ENCODE assay signal across 8 cellular contexts in genomic region chr4:67700874-67701850, GRCh38. TPM values are rescaled to one million over a fixed set of nuclear protein-coding genes. Genes with fewer than 3 reads are reported as not detected.
DNase-seq lines count a peak whose midpoint lies in the region; FAIRE-seq and TF ChIP-seq lines count a peak whose summit lies in the region.

UBA6 (minus strand) TSS chr4:67701155; CDS start chr4:67701119, 36 bp downstream.

- no peaks in the 10 kb centered on the region for H3K9me3 ChIP-seq in neuronal stem cell (replicated peaks in 1 of 2; ENCODE audit: control insufficient read depth in 2 of 2, insufficient read depth in 1 of 2, low read depth in 1 of 2, low read length in 2 of 2)

- peak within 1 kb of the TSS; percentile 56 for H3K14ac ChIP-seq in neuronal stem cell (ENCODE audit: low read length)

- DNase-seq in GM06990 (ENCODE audit: extremely low read depth, insufficient read length) (peak; percentile 94), HFF-Myc (ENCODE audit: extremely low read depth, low read depth) (peak; percentile 96), MV-4-11 (lab: John Stamatoyannopoulos, UW) (peak; percentile 96), SK-MEL-5 (ENCODE audit: low read depth, low spot score) (peak; percentile 93), frontal cortex (ENCODE audit: low spot score in 2 of 2) (peak; percentile 89 to 93), neuronal stem cell (ENCODE audit: low spot score) (peak; percentile 88)
- DNase-seq in activated naive CD4-positive, alpha-beta T cell treated with Interleukin-2 at 50 U/mL for 16 hours: peak; percentile 95

- H2AFZ ChIP-seq in neuronal stem cell (ENCODE audit: low read length): peak within 1 kb of the TSS; percentile 95

- peaks cover 4 to 5% of the 10 kb centered on the region in 2 donors for H3K4me1 ChIP-seq in neuronal stem cell (ENCODE audit: control insufficient read depth in 2 of 2, insufficient read depth in 1 of 2, low read depth in 1 of 2, low read length in 2 of 2)

- in situ Hi-C loops in SK-MEL-5 (cut with HindIII; ENCODE audit: low pct_unique_long_range_greater_than_20kb, low sequenced_read_pairs): no loop called here

- H3K18ac ChIP-seq in neuronal stem cell (ENCODE audit: low read length): peak within 1 kb of the TSS; percentile 95

- H3K27ac ChIP-seq in neuronal stem cell (replicated peaks; ENCODE audit: low read length): peak within 1 kb of the TSS; percentile 78

- H3K79me1 ChIP-seq in neuronal stem cell (ENCODE audit: low read depth, low read length): no peaks in the 10 kb centered on the region

- H3K27me3 ChIP-seq in GM06990 (replicated peaks; ENCODE audit: control insufficient read depth, insufficient read depth, low read length) (no peaks in the 10 kb centered on the region), neuronal stem cell (ENCODE audit: control insufficient read depth in 3 of 3, insufficient read depth in 3 of 3, low read depth in 1 of 3, low read length in 3 of 3) (no peaks in the 10 kb centered on the region)

- peak within 1 kb of the TSS; percentile 80 for H3K23ac ChIP-seq in neuronal stem cell (ENCODE audit: low read depth, low read length, poor library complexity)

- H2BK120ac ChIP-seq in neuronal stem cell (ENCODE audit: low read depth, low read length): no peak within 1 kb of the TSS

- H3K36me3 ChIP-seq in GM06990 (ENCODE audit: control insufficient read depth, insufficient read depth, low read length): no peaks in the 10 kb centered on the region
- peaks cover 0 to 18% of the 10 kb centered on the region in 2 donors for H3K36me3 ChIP-seq in neuronal stem cell (replicated peaks in 1 of 2; ENCODE audit: control insufficient read depth in 2 of 2, insufficient read depth in 2 of 2, low read length in 2 of 2)

- FAIRE-seq in frontal cortex (lab: Jason Lieb, UNC): no peak

- WGBS in neuronal stem cell (ENCODE audit: extremely low coverage in 2 of 2, insufficient read length in 2 of 2, insufficient replicate concordance in 1 of 2), 2 donors: no CpG with 5 or more reads among the region's 55 CpGs

- H3K4ac ChIP-seq in neuronal stem cell (ENCODE audit: low read length): no peak within 1 kb of the TSS

- peak; percentile 43 for TF ChIP-seq CTCF in GM06990 (IDR thresholded peaks at IDR 0.05; ENCODE audit: insufficient read depth, low read length, poor library complexity, severe bottlenecking)
- peak; percentile 20 for TF ChIP-seq CTCF in HFF-Myc (IDR thresholded peaks at IDR 0.05; ENCODE audit: low read depth, low read length, missing control alignments)
- TF ChIP-seq CTCF in subcutaneous adipose tissue (IDR thresholded peaks at IDR 0.05; ENCODE audit: low read depth): no peak

- peak within 1 kb of the TSS; percentile 90 for H2BK5ac ChIP-seq in neuronal stem cell (ENCODE audit: low read length)

- H3K4me2 ChIP-seq in neuronal stem cell (ENCODE audit: insufficient read depth, low read length, poor library complexity, severe bottlenecking): peak within 1 kb of the TSS; percentile 43

- H2BK15ac ChIP-seq in neuronal stem cell (ENCODE audit: low read length): peak within 1 kb of the TSS; percentile 75

- no peak within 1 kb of the TSS for H4K91ac ChIP-seq in neuronal stem cell (ENCODE audit: low read depth, low read length, poor library complexity)

- peak within 1 kb of the TSS; percentile 77 for H3K9ac ChIP-seq in neuronal stem cell (ENCODE audit: low read depth, low read length, poor library complexity)

- H2BK12ac ChIP-seq in neuronal stem cell (ENCODE audit: low read length): no peak within 1 kb of the TSS

- H4K8ac ChIP-seq in neuronal stem cell (ENCODE audit: low read depth, low read length): no peak within 1 kb of the TSS

- H3K4me3 ChIP-seq in GM06990 (replicated peaks; ENCODE audit: low read depth, low read length): peak within 1 kb of the TSS; percentile 80
- H3K4me3 ChIP-seq in HFF-Myc (replicated peaks; ENCODE audit: low read depth, low read length): peak within 1 kb of the TSS; percentile 75
- H3K4me3 ChIP-seq in neuronal stem cell (ENCODE audit: low read length in 2 of 2): peak within 1 kb of the TSS; percentile 67 to 96

- H2AK5ac ChIP-seq in neuronal stem cell (ENCODE audit: low read depth, low read length): no peak within 1 kb of the TSS

RNA-seq across cellular contexts. Expression of gene UBA6, which starts in this region (rescaled TPM):
- 43.8 and 51.3 TPM in 2 replicates for total RNA-seq in SK-MEL-5 (2014; rRNA removed; shearing (Covaris generic))
- polyA plus RNA-seq in SK-MEL-5 (2015; cell fraction: cytosol; rRNA removed): 6.9 and 23.0 TPM in 2 replicates
- polyA plus RNA-seq in SK-MEL-5 (2015; cell fraction: nucleus; rRNA removed): 44.3 and 56.8 TPM in 2 replicates
- 115 TPM for total RNA-seq in frontal cortex
- 31.1 TPM for polyA plus RNA-seq in neuronal stem cell (2013, experiment 1 of 2)
- polyA plus RNA-seq in neuronal stem cell (2013, experiment 2 of 2): 29.9 TPM
- total RNA-seq in subcutaneous adipose tissue: 10 to 100 TPM; 21.1 to 46.9 (median 25.6) TPM

Comparison
In these comparisons a context has a peak if more than half of its experiments do, and no peak if none do; other contexts are left out.
1. Peak in every context shown above with its lines: DNase-seq, H3K4me3 ChIP-seq and H3K27ac ChIP-seq.